Comparison of ENCODE assay signal across 28 cellular contexts in the genomic region with DNA sequence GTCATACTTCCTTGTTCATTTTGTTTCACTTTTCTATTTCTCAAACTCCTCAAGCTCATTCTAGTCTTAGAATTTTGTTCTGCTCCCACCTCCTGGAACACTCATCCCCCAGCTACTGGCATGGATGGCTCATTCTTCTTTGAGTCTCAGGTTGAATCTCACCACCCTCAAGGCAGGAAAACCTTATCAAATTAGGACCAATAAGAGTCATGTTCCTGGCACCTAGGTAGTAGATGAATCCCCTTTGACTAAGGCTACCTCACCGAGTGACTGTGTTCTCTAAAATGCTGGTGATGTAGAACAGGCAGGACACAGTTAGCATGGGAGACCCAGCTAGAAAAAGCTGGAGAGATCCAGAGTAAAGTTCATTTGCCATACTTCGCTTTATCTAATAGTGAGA.
"Had no signal": no experiment of that assay in that cellular context is flagged by ENCODE, and none has a peak within 500 bp of the region (broad histone marks: within the 10 kb centered on the region; RNA-seq: fewer than 3 reads in every experiment).

No MANE protein-coding gene starts in this region.

- DNase-seq: nephron progenitor cell; occipital lobe; ovary; posterior cingulate gyrus; psoas muscle; right cardiac atrium; right lobe of liver; sigmoid colon; small intestine; stimulated activated CD4-positive, alpha-beta T cell treated with anti-CD3 and anti-CD28 coated beads, Interleukin-15, amount 100 ng/mL, for 24 hours; stimulated activated CD4-positive, alpha-beta T cell treated with anti-CD3 and anti-CD28 coated beads, Interleukin-2, amount 100 ng/mL, for 24 hours; stimulated activated CD4-positive, alpha-beta T cell treated with anti-CD3 and anti-CD28 coated beads, Interleukin-2, amount 100 ng/mL, for 48 hours; stimulated activated CD4-positive, alpha-beta T cell treated with anti-CD3 and anti-CD28 coated beads, Interleukin-4, amount 100 ng/mL, for 24 hours; stimulated activated naive B cell treated with anti-CD40 and anti-IgM and Interleukin-4, amounts not matched to agents 10 μg/mL and 1 μg/mL and 100 μg/mL, for 72 hours; stimulated activated naive CD4-positive, alpha-beta T cell treated with Interleukin-2 at 50 U/mL for 16 hours; stomach; thyroid gland; trophoblast cell had no signal

- H3K36me3 ChIP-seq: ovary, right lobe of liver, sigmoid colon, stomach, thoracic aorta, thyroid gland, tibial nerve, upper lobe of left lung, vagina had no signal

- ATAC-seq: natural killer cell treated with Interleukin-12 subunit alpha and Interleukin-12 subunit beta and Interleukin-15 and Interleukin-18, amount 100 ng/mL, for 72 hours; psoas muscle; right cardiac atrium; right lobe of liver; stimulated activated effector memory CD8-positive, alpha-beta T cell treated with anti-CD3 and anti-CD28 coated beads, Interleukin-12 subunit alpha, Interleukin-12 subunit beta, amount 100 ng/mL, for 72 hours; stimulated activated naive B cell treated with anti-CD40 and anti-IgM and Interleukin-4, amounts not matched to agents 10 μg/mL and 1 μg/mL and 100 μg/mL, for 72 hours had no signal

- H3K4me1 ChIP-seq: parathyroid adenoma, psoas muscle, right lobe of liver, sigmoid colon, stomach, thyroid gland, tibial nerve, upper lobe of left lung, vagina had no signal

- H3K27ac ChIP-seq: ovary, parathyroid adenoma, psoas muscle, right lobe of liver, sigmoid colon, stomach, thoracic aorta, thyroid gland, tibial nerve, upper lobe of left lung, vagina had no signal

- H3K79me2 ChIP-seq: parathyroid adenoma had no signal

- H3K4me3 ChIP-seq: ovary, psoas muscle, right lobe of liver, sigmoid colon, stomach, thoracic aorta, thyroid gland, tibial nerve, upper lobe of left lung, vagina had no signal

- H3K9me3 ChIP-seq: ovary, psoas muscle, right lobe of liver, thoracic aorta, thyroid gland, vagina had no signal

- H3K27me3 ChIP-seq: ovary, right lobe of liver, sigmoid colon, stomach, thyroid gland, tibial nerve, upper lobe of left lung, vagina had no signal

- H3K4me1 Mint-ChIP-seq: neural crest cell; stimulated activated effector memory CD8-positive, alpha-beta T cell treated with anti-CD3 and anti-CD28 coated beads, Interleukin-12 subunit alpha, Interleukin-12 subunit beta, amount 100 ng/mL, for 72 hours; stimulated activated naive B cell treated with anti-CD40 and anti-IgM and Interleukin-4, amounts not matched to agents 10 μg/mL and 1 μg/mL and 100 μg/mL, for 72 hours had no signal

- H2AFZ ChIP-seq: parathyroid adenoma had no signal

- H3K27me3 Mint-ChIP-seq: natural killer cell treated with Interleukin-12 subunit alpha and Interleukin-12 subunit beta and Interleukin-15 and Interleukin-18, amount 100 ng/mL, for 72 hours; stimulated activated naive B cell treated with anti-CD40 and anti-IgM and Interleukin-4, amounts not matched to agents 10 μg/mL and 1 μg/mL and 100 μg/mL, for 72 hours; stimulated activated naive CD8-positive, alpha-beta T cell treated with anti-CD3 and anti-CD28 coated beads, Interleukin-15, Interleukin-2, amounts not matched to agents 100 ng/mL and 50 ng/mL, for 24 hours had no signal

- H3K36me3 Mint-ChIP-seq: natural killer cell treated with Interleukin-12 subunit alpha and Interleukin-12 subunit beta and Interleukin-15 and Interleukin-18, amount 100 ng/mL, for 72 hours; stimulated activated effector memory CD8-positive, alpha-beta T cell treated with anti-CD3 and anti-CD28 coated beads, Interleukin-12 subunit alpha, Interleukin-12 subunit beta, amount 100 ng/mL, for 72 hours; stimulated activated naive B cell treated with anti-CD40 and anti-IgM and Interleukin-4, amounts not matched to agents 10 μg/mL and 1 μg/mL and 100 μg/mL, for 72 hours had no signal

- H3K4me3 Mint-ChIP-seq: natural killer cell treated with Interleukin-12 subunit alpha and Interleukin-12 subunit beta and Interleukin-15 and Interleukin-18, amount 100 ng/mL, for 72 hours; nephron progenitor cell; neural crest cell; stimulated activated effector memory CD8-positive, alpha-beta T cell treated with anti-CD3 and anti-CD28 coated beads, Interleukin-12 subunit alpha, Interleukin-12 subunit beta, amount 100 ng/mL, for 72 hours; stimulated activated naive B cell treated with anti-CD40 and anti-IgM and Interleukin-4, amounts not matched to agents 10 μg/mL and 1 μg/mL and 100 μg/mL, for 72 hours; stimulated activated naive CD8-positive, alpha-beta T cell treated with anti-CD3 and anti-CD28 coated beads, Interleukin-15, Interleukin-2, amounts not matched to agents 100 ng/mL and 50 ng/mL, for 24 hours had no signal

- H3K27ac Mint-ChIP-seq: natural killer cell treated with Interleukin-12 subunit alpha and Interleukin-12 subunit beta and Interleukin-15 and Interleukin-18, amount 100 ng/mL, for 72 hours; nephron progenitor cell; progenitor cell of endocrine pancreas; stimulated activated effector memory CD8-positive, alpha-beta T cell treated with anti-CD3 and anti-CD28 coated beads, Interleukin-12 subunit alpha, Interleukin-12 subunit beta, amount 100 ng/mL, for 72 hours; stimulated activated naive B cell treated with anti-CD40 and anti-IgM and Interleukin-4, amounts not matched to agents 10 μg/mL and 1 μg/mL and 100 μg/mL, for 72 hours; stimulated activated naive CD8-positive, alpha-beta T cell treated with anti-CD3 and anti-CD28 coated beads, Interleukin-15, Interleukin-2, amounts not matched to agents 100 ng/mL and 50 ng/mL, for 24 hours had no signal
